ENCODE assay signal across 1 cellular context in the genomic region with DNA sequence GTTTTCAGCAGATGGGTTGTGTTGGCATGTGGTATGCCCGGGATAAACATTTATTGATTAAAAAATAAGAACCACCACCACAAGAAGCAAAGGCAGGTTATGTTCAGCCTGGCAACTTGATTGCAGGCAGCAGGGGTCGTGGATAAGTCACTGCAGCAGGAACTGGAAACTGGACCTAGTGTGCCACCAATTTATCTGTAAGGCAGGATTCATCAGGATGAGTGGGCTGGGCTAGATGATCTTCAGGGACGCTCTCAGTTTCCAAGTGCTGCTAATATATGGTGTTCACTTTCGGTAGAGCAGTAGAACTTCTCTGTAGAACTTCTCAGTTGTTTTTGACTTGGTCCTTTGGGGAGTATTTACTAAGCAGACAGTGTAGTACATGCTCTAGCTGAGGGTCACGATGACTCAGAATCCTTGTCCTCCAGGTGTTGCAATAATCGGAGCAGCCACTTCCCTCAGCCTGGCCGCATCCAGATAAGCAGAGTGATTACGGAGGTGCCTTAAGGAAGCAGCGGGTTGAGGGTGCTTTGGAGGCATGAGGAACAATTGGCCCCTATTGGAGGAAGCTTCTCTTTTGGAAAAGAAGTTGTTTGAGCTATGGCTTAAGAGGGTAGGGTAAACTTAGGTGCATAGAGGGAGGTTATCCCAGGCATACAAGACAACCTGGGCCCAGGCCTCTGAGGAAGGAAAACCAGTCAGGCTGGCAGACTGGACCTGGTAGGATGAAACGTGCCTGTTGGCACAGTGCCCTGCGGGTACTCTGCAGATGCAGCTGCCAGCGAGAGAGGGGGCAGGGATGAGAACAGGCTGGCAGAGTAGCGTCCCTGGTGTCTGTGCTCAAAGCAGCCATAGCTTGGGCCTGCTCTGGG.
A peak's percentile ranks its signal among the peaks of the same experiment; 100 is the strongest.
TF ChIP-seq lines count a peak whose summit lies in the region.

No MANE protein-coding gene starts in this region.

TF ChIP-seq in HepG2, 621 proteins besides CTCF, POLR2A, EP300 and RAD21 (continued from another document):
- TF ChIP-seq, protein P1, sequence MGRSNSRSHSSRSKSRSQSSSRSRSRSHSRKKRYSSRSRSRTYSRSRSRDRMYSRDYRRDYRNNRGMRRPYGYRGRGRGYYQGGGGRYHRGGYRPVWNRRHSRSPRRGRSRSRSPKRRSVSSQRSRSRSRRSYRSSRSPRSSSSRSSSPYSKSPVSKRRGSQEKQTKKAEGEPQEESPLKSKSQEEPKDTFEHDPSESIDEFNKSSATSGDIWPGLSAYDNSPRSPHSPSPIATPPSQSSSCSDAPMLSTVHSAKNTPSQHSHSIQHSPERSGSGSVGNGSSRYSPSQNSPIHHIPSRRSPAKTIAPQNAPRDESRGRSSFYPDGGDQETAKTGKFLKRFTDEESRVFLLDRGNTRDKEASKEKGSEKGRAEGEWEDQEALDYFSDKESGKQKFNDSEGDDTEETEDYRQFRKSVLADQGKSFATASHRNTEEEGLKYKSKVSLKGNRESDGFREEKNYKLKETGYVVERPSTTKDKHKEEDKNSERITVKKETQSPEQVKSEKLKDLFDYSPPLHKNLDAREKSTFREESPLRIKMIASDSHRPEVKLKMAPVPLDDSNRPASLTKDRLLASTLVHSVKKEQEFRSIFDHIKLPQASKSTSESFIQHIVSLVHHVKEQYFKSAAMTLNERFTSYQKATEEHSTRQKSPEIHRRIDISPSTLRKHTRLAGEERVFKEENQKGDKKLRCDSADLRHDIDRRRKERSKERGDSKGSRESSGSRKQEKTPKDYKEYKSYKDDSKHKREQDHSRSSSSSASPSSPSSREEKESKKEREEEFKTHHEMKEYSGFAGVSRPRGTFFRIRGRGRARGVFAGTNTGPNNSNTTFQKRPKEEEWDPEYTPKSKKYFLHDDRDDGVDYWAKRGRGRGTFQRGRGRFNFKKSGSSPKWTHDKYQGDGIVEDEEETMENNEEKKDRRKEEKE (IDR thresholded peaks at IDR 0.05), result no peak
- TF ChIP-seq KLF12 (CRISPR knock-in tag; IDR thresholded peaks at IDR 0.05; ENCODE audit: borderline replicate concordance) (no peak), CCDC6 (CRISPR knock-in tag; IDR thresholded peaks at IDR 0.05) (no peak), CEBPG (CRISPR knock-in tag; IDR thresholded peaks at IDR 0.05) (peak; percentile 84), MXI1 (IDR thresholded peaks at IDR 0.05; ENCODE audit: borderline replicate concordance, low read depth, low read length) (0 out of 3 replicates have a peak, but pooled peaks have one; percentile 15), GATAD2A (CRISPR knock-in tag; IDR thresholded peaks at IDR 0.05) (0 out of 2 replicates have a peak, but pooled peaks have one; percentile 32), FOXA3 (CRISPR knock-in tag; IDR thresholded peaks at IDR 0.05) (0 out of 2 replicates have a peak, but pooled peaks have one; percentile 35), PITX1 (CRISPR knock-in tag; IDR thresholded peaks at IDR 0.05) (no peak), FOSL2 (CRISPR knock-in tag; IDR thresholded peaks at IDR 0.05) (peak; percentile 97), ZNF292 (CRISPR knock-in tag; IDR thresholded peaks at IDR 0.05; ENCODE audit: borderline replicate concordance, low read depth) (no peak), TBL1XR1 (IDR thresholded peaks at IDR 0.05; ENCODE audit: borderline replicate concordance, low read length, partially characterized antibody) (no peak), SOX13 (IDR thresholded peaks at IDR 0.05) (no peak), SOX13 (CRISPR knock-in tag; conservative IDR thresholded peaks at IDR 0.05 in 1 of 2, IDR thresholded peaks at IDR 0.05 in 1 of 2) (no peak), ELF3 (CRISPR knock-in tag; IDR thresholded peaks at IDR 0.05) (peak; percentile 58), FOSL1 (CRISPR knock-in tag; IDR thresholded peaks at IDR 0.05; ENCODE audit: borderline replicate concordance) (peak; percentile 62; the same call in 1 of the 2 replicates), SMC3 (IDR thresholded peaks at IDR 0.05; ENCODE audit: low read length) (peak; percentile 7), ZNF329 (CRISPR knock-in tag; IDR thresholded peaks at IDR 0.05; ENCODE audit: low read depth) (no peak)
- TF ChIP-seq, protein P2, sequence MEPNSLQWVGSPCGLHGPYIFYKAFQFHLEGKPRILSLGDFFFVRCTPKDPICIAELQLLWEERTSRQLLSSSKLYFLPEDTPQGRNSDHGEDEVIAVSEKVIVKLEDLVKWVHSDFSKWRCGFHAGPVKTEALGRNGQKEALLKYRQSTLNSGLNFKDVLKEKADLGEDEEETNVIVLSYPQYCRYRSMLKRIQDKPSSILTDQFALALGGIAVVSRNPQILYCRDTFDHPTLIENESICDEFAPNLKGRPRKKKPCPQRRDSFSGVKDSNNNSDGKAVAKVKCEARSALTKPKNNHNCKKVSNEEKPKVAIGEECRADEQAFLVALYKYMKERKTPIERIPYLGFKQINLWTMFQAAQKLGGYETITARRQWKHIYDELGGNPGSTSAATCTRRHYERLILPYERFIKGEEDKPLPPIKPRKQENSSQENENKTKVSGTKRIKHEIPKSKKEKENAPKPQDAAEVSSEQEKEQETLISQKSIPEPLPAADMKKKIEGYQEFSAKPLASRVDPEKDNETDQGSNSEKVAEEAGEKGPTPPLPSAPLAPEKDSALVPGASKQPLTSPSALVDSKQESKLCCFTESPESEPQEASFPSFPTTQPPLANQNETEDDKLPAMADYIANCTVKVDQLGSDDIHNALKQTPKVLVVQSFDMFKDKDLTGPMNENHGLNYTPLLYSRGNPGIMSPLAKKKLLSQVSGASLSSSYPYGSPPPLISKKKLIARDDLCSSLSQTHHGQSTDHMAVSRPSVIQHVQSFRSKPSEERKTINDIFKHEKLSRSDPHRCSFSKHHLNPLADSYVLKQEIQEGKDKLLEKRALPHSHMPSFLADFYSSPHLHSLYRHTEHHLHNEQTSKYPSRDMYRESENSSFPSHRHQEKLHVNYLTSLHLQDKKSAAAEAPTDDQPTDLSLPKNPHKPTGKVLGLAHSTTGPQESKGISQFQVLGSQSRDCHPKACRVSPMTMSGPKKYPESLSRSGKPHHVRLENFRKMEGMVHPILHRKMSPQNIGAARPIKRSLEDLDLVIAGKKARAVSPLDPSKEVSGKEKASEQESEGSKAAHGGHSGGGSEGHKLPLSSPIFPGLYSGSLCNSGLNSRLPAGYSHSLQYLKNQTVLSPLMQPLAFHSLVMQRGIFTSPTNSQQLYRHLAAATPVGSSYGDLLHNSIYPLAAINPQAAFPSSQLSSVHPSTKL (CRISPR knock-in tag; IDR thresholded peaks at IDR 0.05), result peak; percentile 57
- TF ChIP-seq, protein P3, sequence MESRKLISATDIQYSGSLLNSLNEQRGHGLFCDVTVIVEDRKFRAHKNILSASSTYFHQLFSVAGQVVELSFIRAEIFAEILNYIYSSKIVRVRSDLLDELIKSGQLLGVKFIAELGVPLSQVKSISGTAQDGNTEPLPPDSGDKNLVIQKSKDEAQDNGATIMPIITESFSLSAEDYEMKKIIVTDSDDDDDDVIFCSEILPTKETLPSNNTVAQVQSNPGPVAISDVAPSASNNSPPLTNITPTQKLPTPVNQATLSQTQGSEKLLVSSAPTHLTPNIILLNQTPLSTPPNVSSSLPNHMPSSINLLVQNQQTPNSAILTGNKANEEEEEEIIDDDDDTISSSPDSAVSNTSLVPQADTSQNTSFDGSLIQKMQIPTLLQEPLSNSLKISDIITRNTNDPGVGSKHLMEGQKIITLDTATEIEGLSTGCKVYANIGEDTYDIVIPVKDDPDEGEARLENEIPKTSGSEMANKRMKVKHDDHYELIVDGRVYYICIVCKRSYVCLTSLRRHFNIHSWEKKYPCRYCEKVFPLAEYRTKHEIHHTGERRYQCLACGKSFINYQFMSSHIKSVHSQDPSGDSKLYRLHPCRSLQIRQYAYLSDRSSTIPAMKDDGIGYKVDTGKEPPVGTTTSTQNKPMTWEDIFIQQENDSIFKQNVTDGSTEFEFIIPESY (CRISPR knock-in tag; IDR thresholded peaks at IDR 0.05), result peak; percentile 56; the same call in 1 of the 2 replicates
